Comparison of ENCODE assay signal across 11 cellular contexts in genomic region chr4:112060212-112060611, GRCh38.
A peak's percentile ranks its signal among the peaks of the same experiment; 100 is the strongest.
DNase-seq lines count a peak whose midpoint lies in the region; ATAC-seq, FAIRE-seq and TF ChIP-seq lines count a peak whose summit lies in the region.
"Had no signal": no experiment of that assay in that cellular context is flagged by ENCODE, and none has a peak within 500 bp of the region (broad histone marks: within the 10 kb centered on the region; RNA-seq: fewer than 3 reads in every experiment).

No MANE protein-coding gene starts in this region.

- no peaks in the 10 kb centered on the region for H4K20me1 ChIP-seq in K562 (replicated peaks; ENCODE audit: control insufficient read depth, insufficient read depth, low read length)
- H4K20me1 ChIP-seq in osteoblast (ENCODE audit: insufficient read depth, low read length), result no peaks in the 10 kb centered on the region
- H4K20me1 ChIP-seq: BLaER1 treated with 17β-estradiol and CSF1 and Interleukin-3, amounts not matched to agents 10 nM and 100 nM had no signal

- H3K79me2 ChIP-seq in K562 (ENCODE audit: control insufficient read depth, insufficient read depth, low read length), result no peaks in the 10 kb centered on the region
- H3K79me2 ChIP-seq in osteoblast (ENCODE audit: insufficient read depth, low read length), result no peaks in the 10 kb centered on the region

- no peaks in the 10 kb centered on the region for H3K4me1 ChIP-seq in K562 (replicated peaks in 1 of 2; ENCODE audit: control insufficient read depth in 2 of 2, insufficient read depth in 2 of 2, low read length in 2 of 2)
- H3K4me1 ChIP-seq in osteoblast (ENCODE audit: insufficient read depth, low read length), result no peaks in the 10 kb centered on the region
- no peaks in the 10 kb centered on the region for H3K4me1 ChIP-seq in tibial artery

- intact Hi-C loops in K562 (cut with micrococcal nuclease) (no loop called here), tibial artery (cut with DNase I; ENCODE audit: low total_unique reads) (no loop called here)

- BruUV-seq in K562 (replicated peaks; lab: Mats Ljungman, UMichigan), result no TSS peak

- no peak overlapping the region for H3K27ac ChIP-seq in K562 (ENCODE audit: extremely low read depth, low read depth, low read length)
- no peak overlapping the region for H3K27ac ChIP-seq in osteoblast (ENCODE audit: low read depth, low read length)
- H3K27ac ChIP-seq in tibial artery, result no peak overlapping the region
- H3K27ac ChIP-seq: BLaER1 treated with 17β-estradiol and CSF1 and Interleukin-3, amounts not matched to agents 10 nM and 100 nM; neutrophil had no signal

- FAIRE-seq in K562 (lab: Jason Lieb, UNC), result peak; percentile 65

- H3K9ac ChIP-seq in K562 (ENCODE audit: insufficient read depth in 1 of 2, low read depth in 2 of 2, low read length in 2 of 2), result no peak overlapping the region
- H3K9ac ChIP-seq: BLaER1 treated with 17β-estradiol and CSF1 and Interleukin-3, amounts not matched to agents 10 nM and 100 nM had no signal

- CTCF ChIA-PET in K562 (lab: Yijun Ruan, JAX; ENCODE audit: low intra/inter-chr PET ratio), result no interaction called here

- H3K4me2 ChIP-seq in K562 (ENCODE audit: insufficient read depth, low read length) (no peak overlapping the region), osteoblast (ENCODE audit: insufficient read depth, low read length) (no peak overlapping the region)
- H3K4me2 ChIP-seq: BLaER1 treated with 17β-estradiol and CSF1 and Interleukin-3, amounts not matched to agents 10 nM and 100 nM had no signal

- H3K27me3 ChIP-seq in K562 (ENCODE audit: control insufficient read depth in 2 of 2, insufficient read depth in 2 of 2, low read length in 2 of 2) (no peaks in the 10 kb centered on the region), osteoblast (ENCODE audit: insufficient read depth, low read length) (no peaks in the 10 kb centered on the region), tibial artery (no peaks in the 10 kb centered on the region)
- H3K27me3 ChIP-seq: BLaER1 treated with 17β-estradiol and CSF1 and Interleukin-3, amounts not matched to agents 10 nM and 100 nM; neutrophil had no signal

- ATAC-seq in K562, result peak; percentile 72
- no peak for ATAC-seq in GM21367 (IDR thresholded peaks at IDR 0.05; ENCODE audit: unreplicated experiment)

- no peaks in the 10 kb centered on the region for H3K9me1 ChIP-seq in K562 (ENCODE audit: control insufficient read depth, insufficient read depth, low read length)

- TF ChIP-seq CTCF in K562 (IDR thresholded peaks at IDR 0.05 in 2 of 3, conservative IDR thresholded peaks at IDR 0.05 in 1 of 3; ENCODE audit: insufficient read depth in 2 of 3, low read depth in 1 of 3, low read length in 3 of 3), result peak; percentile 31 to 60 (median 45); a peak in 4 of 6 replicates
- peak; percentile 56 for TF ChIP-seq CTCF in osteoblast (IDR thresholded peaks at IDR 0.05; ENCODE audit: extremely low read depth, low read depth, low read length)
- no peak for TF ChIP-seq CTCF in tibial artery (IDR thresholded peaks at IDR 0.05)

- TF ChIP-seq RAD21 in K562 (CRISPR knock-in tag; conservative IDR thresholded peaks at IDR 0.05 in 1 of 2, IDR thresholded peaks at IDR 0.05 in 1 of 2), result peak; percentile 20 to 55; a peak in 3 of 4 replicates

- H2AFZ ChIP-seq in K562 (ENCODE audit: low read depth, low read length), result no peak overlapping the region
- H2AFZ ChIP-seq in osteoblast (ENCODE audit: low read length), result no peak overlapping the region

- TF ChIP-seq POLR2A in K562 (conservative IDR thresholded peaks at IDR 0.05), result no peak

- POLR2A ChIA-PET in K562 (lab: Yijun Ruan, JAX), result no interaction called here

- no peak overlapping the region for H3K4me3 ChIP-seq in K562
- no peak overlapping the region for H3K4me3 ChIP-seq in osteoblast (ENCODE audit: insufficient read depth, low read length)
- no peak overlapping the region for H3K4me3 ChIP-seq in tibial artery
- H3K4me3 ChIP-seq: BLaER1 treated with 17β-estradiol and CSF1 and Interleukin-3, amounts not matched to agents 10 nM and 100 nM had no signal

- H3K36me3 ChIP-seq in K562 (ENCODE audit: control insufficient read depth, insufficient read depth, low read length) (no peaks in the 10 kb centered on the region), osteoblast (ENCODE audit: insufficient read depth, low read length) (no peaks in the 10 kb centered on the region), tibial artery (no peaks in the 10 kb centered on the region)
- H3K36me3 ChIP-seq: BLaER1 treated with 17β-estradiol and CSF1 and Interleukin-3, amounts not matched to agents 10 nM and 100 nM; neutrophil had no signal

- H3K9me3 ChIP-seq in K562 (replicated peaks; ENCODE audit: control insufficient read depth, insufficient read depth, low read depth, low read length) (no peaks in the 10 kb centered on the region), osteoblast (ENCODE audit: low read depth, low read length) (no peaks in the 10 kb centered on the region), tibial artery (no peaks in the 10 kb centered on the region)
- H3K9me3 ChIP-seq: BLaER1 treated with 17β-estradiol and CSF1 and Interleukin-3, amounts not matched to agents 10 nM and 100 nM; neutrophil had no signal

- TF ChIP-seq EP300 in K562 (IDR thresholded peaks at IDR 0.05; ENCODE audit: low read length), result no peak

- DNase-seq in NCI-H2171 treated with DMSO at 0.1 percent for 48 hours (lab: John Stamatoyannopoulos, UW), result peak; percentile 9
- no peak for DNase-seq in NCI-H2171 (lab: John Stamatoyannopoulos, UW)
- peak; percentile 31 for DNase-seq in M059J (ENCODE audit: low read depth)
- DNase-seq in K562 (ENCODE audit: extremely low read depth in 1 of 4, low spot score in 3 of 4), result peak in 2 of 4 experiments; percentile 9 to 22
- DNase-seq in osteoblast (ENCODE audit: insufficient read length, low spot score, missing footprints), result no peak
- DNase-seq in tibial artery, result no peak
- DNase-seq in NCI-H2196 treated with DMSO at 0.1 percent for 48 hours (lab: John Stamatoyannopoulos, UW; ENCODE audit: unreplicated experiment), result no peak
- DNase-seq: activated naive CD4-positive, alpha-beta T cell treated with anti-CD3 and anti-CD28 coated beads, Interleukin-2, amount 10 ng/mL, durations not matched to agents 7 days and 5 days had no signal

- in situ Hi-C loops in K562 (cut with MboI), result no loop called here

TF ChIP-seq in K562, 482 proteins besides CTCF, POLR2A, EP300 and RAD21 (continues in another document):
- no peak for TF ChIP-seq NFIX (CRISPR knock-in tag; IDR thresholded peaks at IDR 0.05; ENCODE audit: low read depth)
- no peak for TF ChIP-seq ZBED1 (IDR thresholded peaks at IDR 0.05)
- TF ChIP-seq E2F6 (IDR thresholded peaks at IDR 0.05; ENCODE audit: borderline replicate concordance in 1 of 2, extremely low read depth in 1 of 2, insufficient read depth in 1 of 2, insufficient read length in 1 of 2, low read depth in 1 of 2, low read length in 1 of 2, poor library complexity in 1 of 2, severe bottlenecking in 1 of 2), result no peak
- TF ChIP-seq, protein P1, sequence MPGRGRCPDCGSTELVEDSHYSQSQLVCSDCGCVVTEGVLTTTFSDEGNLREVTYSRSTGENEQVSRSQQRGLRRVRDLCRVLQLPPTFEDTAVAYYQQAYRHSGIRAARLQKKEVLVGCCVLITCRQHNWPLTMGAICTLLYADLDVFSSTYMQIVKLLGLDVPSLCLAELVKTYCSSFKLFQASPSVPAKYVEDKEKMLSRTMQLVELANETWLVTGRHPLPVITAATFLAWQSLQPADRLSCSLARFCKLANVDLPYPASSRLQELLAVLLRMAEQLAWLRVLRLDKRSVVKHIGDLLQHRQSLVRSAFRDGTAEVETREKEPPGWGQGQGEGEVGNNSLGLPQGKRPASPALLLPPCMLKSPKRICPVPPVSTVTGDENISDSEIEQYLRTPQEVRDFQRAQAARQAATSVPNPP (IDR thresholded peaks at IDR 0.05; ENCODE audit: borderline replicate concordance, insufficient read depth, insufficient read length), result no peak
- TF ChIP-seq XRCC5 (IDR thresholded peaks at IDR 0.05; ENCODE audit: low read depth, low read length), result no peak
- no peak for TF ChIP-seq KLF13 (tag; IDR thresholded peaks at IDR 0.05; ENCODE audit: borderline replicate concordance, low read depth)
- no peak for TF ChIP-seq FOXA1 (IDR thresholded peaks at IDR 0.05; ENCODE audit: borderline replicate concordance)
- no peak for TF ChIP-seq EZH2 (IDR thresholded peaks at IDR 0.05; ENCODE audit: borderline replicate concordance, low read depth, low read length)
- no peak for TF ChIP-seq HBP1 (CRISPR knock-in tag; IDR thresholded peaks at IDR 0.05)
- no peak for TF ChIP-seq STAT5A (IDR thresholded peaks at IDR 0.05; ENCODE audit: borderline replicate concordance, low read length)
- no peak for TF ChIP-seq SMARCA4 (IDR thresholded peaks at IDR 0.05)
- no peak for TF ChIP-seq ZNF644 (tag; IDR thresholded peaks at IDR 0.05; ENCODE audit: low read depth)
- TF ChIP-seq SAFB (IDR thresholded peaks at IDR 0.05; ENCODE audit: borderline replicate concordance, low read depth, low read length), result no peak
- no peak for TF ChIP-seq PRMT5 (CRISPR knock-in tag; IDR thresholded peaks at IDR 0.05)

Comparison
In these comparisons a context has a peak if more than half of its experiments do, and no peak if none do; other contexts are left out.
1. DNase-seq: peak in NCI-H2171 treated with DMSO at 0.1 percent for 48 hours (single experiment) and M059J (single experiment); none in NCI-H2171 (single experiment), osteoblast (single experiment), tibial artery (0 of 2) and NCI-H2196 treated with DMSO at 0.1 percent for 48 hours (single experiment).
2. CTCF ChIP-seq: peak in K562 (3 of 3) and osteoblast (single experiment); none in tibial artery (0 of 2).